9 cellular contexts compared by ENCODE assay signal in the genomic region with DNA sequence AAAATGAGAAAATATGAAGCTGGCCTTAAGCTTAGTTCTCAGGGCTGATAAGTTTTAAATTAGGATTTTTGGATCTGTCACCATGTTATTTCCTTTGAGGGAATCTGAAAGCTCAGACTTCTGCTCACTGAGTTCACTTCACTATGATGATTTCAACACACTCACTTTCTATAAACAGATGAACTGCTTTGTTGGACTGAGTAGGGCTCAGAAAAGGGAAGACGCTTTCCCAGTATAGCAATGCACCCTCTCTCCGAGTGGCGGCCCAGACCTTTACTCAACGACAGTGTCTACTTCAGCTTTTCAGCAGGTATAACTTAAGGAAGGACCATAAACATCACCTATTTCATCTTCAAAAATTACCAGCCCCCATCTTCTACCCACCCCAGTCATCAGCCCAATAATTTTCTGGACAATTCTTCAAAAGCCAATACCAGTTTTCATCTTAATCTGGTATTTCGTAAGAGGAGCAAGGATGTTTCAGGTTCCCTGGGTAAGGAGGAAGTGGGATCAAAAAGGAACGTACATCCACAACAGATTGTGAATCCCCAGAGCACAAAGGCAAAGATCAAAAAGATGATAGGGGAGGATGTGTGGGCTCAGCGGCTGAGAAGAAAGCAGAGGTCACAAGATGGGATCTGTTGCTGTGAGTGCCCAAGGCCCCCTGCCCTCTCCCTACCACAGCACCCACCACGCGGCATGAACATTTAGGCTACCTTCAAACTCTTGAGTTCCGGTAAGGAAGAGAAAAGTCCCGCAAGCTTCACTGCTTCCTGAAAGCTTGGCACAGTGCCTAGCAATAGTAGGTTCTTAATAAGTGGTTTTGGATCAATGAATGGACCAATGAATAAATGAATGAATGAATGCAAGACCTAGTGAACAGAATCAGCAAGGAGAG. TPM values are rescaled to one million over a fixed set of nuclear protein-coding genes. Genes with fewer than 3 reads are reported as not detected.
DNase-seq lines count a peak whose midpoint lies in the region; ATAC-seq and TF ChIP-seq lines count a peak whose summit lies in the region.
"Had no signal": no experiment of that assay in that cellular context is flagged by ENCODE, and none has a peak within 500 bp of the region (broad histone marks: within the 10 kb centered on the region; RNA-seq: fewer than 3 reads in every experiment).

No MANE protein-coding gene starts in this region.

- peak; percentile 51 to 53 for ATAC-seq in activated T-cell treated with anti-CD3 and anti-CD28 coated beads, Interleukin-2, amount 50 U/mL, for 4 hours
- ATAC-seq in left lobe of liver (peak; percentile 65), GM19328 (IDR thresholded peaks at IDR 0.05; ENCODE audit: unreplicated experiment) (no peak)

- H3K27ac ChIP-seq in urinary bladder (ENCODE audit: low read depth), result peak overlapping the region; percentile 16
- no peak overlapping the region for H3K27ac ChIP-seq in PC-9

- BruUV-seq in PC-9 (replicated peaks; lab: Mats Ljungman, UMichigan), result no TSS peak

- H3K9me3 ChIP-seq in PC-9 (ENCODE audit: insufficient read depth, low read depth), result no peaks in the 10 kb centered on the region

- H3K36me3 ChIP-seq in urinary bladder (ENCODE audit: insufficient read depth), result no peaks in the 10 kb centered on the region
- no peaks in the 10 kb centered on the region for H3K36me3 ChIP-seq in PC-9 (ENCODE audit: low read depth)

- H3K36me3 Mint-ChIP-seq in activated T-cell treated with anti-CD3 and anti-CD28 coated beads, Interleukin-2, amount 50 U/mL, for 4 hours (ENCODE audit: insufficient read depth), result peaks cover 9% of the 10 kb centered on the region

- H3K27me3 ChIP-seq in PC-9 (ENCODE audit: insufficient read depth, low read depth), result no peaks in the 10 kb centered on the region

- CTCF ChIA-PET in PC-9 (lab: Charles Lee), result no interaction called here

- H3K4me3 ChIP-seq in urinary bladder (ENCODE audit: low read depth, low read length) (no peak overlapping the region), PC-9 (no peak overlapping the region)

- DNase-seq in activated T-cell treated with anti-CD3 and anti-CD28 coated beads, Interleukin-2, amount 50 U/mL, for 1 hour, result peak; percentile 45
- DNase-seq in activated T-cell treated with anti-CD3 and anti-CD28 coated beads for 4 hours (no peak), left lobe of liver (ENCODE audit: low spot score) (no peak), PC-9 (no peak), SW480 (ENCODE audit: low spot score) (no peak)
- DNase-seq in activated T-cell treated with anti-CD3 and anti-CD28 coated beads, Interleukin-2, amount 50 U/mL, for 4 hours, result peak; percentile 35
- DNase-seq: stimulated activated CD4-positive, alpha-beta T cell treated with anti-CD3 and anti-CD28 coated beads, Interleukin-4, amount 100 ng/mL, for 1 hour had no signal

- H3K4me1 Mint-ChIP-seq in activated T-cell treated with anti-CD3 and anti-CD28 coated beads, Interleukin-2, amount 50 U/mL, for 4 hours (ENCODE audit: low read depth), result peaks cover 91% of the 10 kb centered on the region

- no peaks in the 10 kb centered on the region for H3K9me2 ChIP-seq in PC-9 (ENCODE audit: insufficient read depth)

- H3K79me2 ChIP-seq in PC-9 (ENCODE audit: low read depth), result peaks cover 4% of the 10 kb centered on the region

- H4K20me1 ChIP-seq in PC-9 (ENCODE audit: insufficient read depth), result no peaks in the 10 kb centered on the region

- intact Hi-C loops in PC-9 (cut with micrococcal nuclease; ENCODE audit: unreplicated experiment), result no loop called here

- no peaks in the 10 kb centered on the region for H3K27me3 Mint-ChIP-seq in activated T-cell treated with anti-CD3 and anti-CD28 coated beads, Interleukin-2, amount 50 U/mL, for 4 hours (ENCODE audit: low read depth)

- H3K4me1 ChIP-seq in urinary bladder (ENCODE audit: insufficient read depth) (peaks cover 4% of the 10 kb centered on the region), PC-9 (replicated peaks; ENCODE audit: insufficient read depth) (no peaks in the 10 kb centered on the region)

- POLR2A ChIA-PET in PC-9 (lab: Charles Lee; ENCODE audit: unreplicated experiment), result no interaction called here

- no peak overlapping the region for H2AFZ ChIP-seq in PC-9

- H3K4me3 Mint-ChIP-seq in activated T-cell treated with anti-CD3 and anti-CD28 coated beads, Interleukin-2, amount 50 U/mL, for 4 hours, result peak overlapping the region; percentile 76

- WGBS in urinary bladder, result 65% methylated on average over 11 of the region's 11 CpGs

- H3K9me3 Mint-ChIP-seq in activated T-cell treated with anti-CD3 and anti-CD28 coated beads, Interleukin-2, amount 50 U/mL, for 4 hours, result no peaks in the 10 kb centered on the region

- no peaks in the 10 kb centered on the region for H3F3A ChIP-seq in PC-9 (ENCODE audit: insufficient read depth, low read depth)

- no peak overlapping the region for H3K4me2 ChIP-seq in PC-9

- no peak for TF ChIP-seq CTCF in PC-9 (conservative IDR thresholded peaks at IDR 0.05)

RNA-seq across cellular contexts. Expression of a gene that starts 41.9 kb away (rescaled TPM):
- 10 to 100 TPM; 55.5 to 66.6 (median 60.6) TPM for total RNA-seq in activated T-cell treated with anti-CD3 and anti-CD28 coated beads, Interleukin-2, amount 50 U/mL, for 4 hours
- total RNA-seq in left lobe of liver (58.9 TPM), urinary bladder (32.2 TPM), PC-9 (2021) (13.3 and 15.0 TPM in 2 replicates)
- polyA plus RNA-seq in urinary bladder, result 17.6 TPM

Comparison
In these comparisons a context has a peak if more than half of its experiments do, and no peak if none do; other contexts are left out.
1. DNase-seq: peak in activated T-cell treated with anti-CD3 and anti-CD28 coated beads, Interleukin-2, amount 50 U/mL, for 1 hour (single experiment) and activated T-cell treated with anti-CD3 and anti-CD28 coated beads, Interleukin-2, amount 50 U/mL, for 4 hours (single experiment); none in activated T-cell treated with anti-CD3 and anti-CD28 coated beads for 4 hours (single experiment), left lobe of liver (single experiment), PC-9 (0 of 2) and SW480 (single experiment).